Comparison of ENCODE assay signal across 8 cellular contexts in genomic region chr18:54223568-54224241, GRCh38. TPM values are rescaled to one million over a fixed set of nuclear protein-coding genes. Genes with fewer than 3 reads are reported as not detected.
DNase-seq lines count a peak whose midpoint lies in the region; ATAC-seq and TF ChIP-seq lines count a peak whose summit lies in the region.

No MANE protein-coding gene starts in this region.

- peaks cover 29 to 50% of the 10 kb centered on the region in 2 donors for H3K4me1 Mint-ChIP-seq in effector memory CD8-positive, alpha-beta T cell (ENCODE audit: low read depth in 2 of 2)

- peak overlapping the region; percentile 11 for H4K91ac ChIP-seq in mesenchymal stem cell (ENCODE audit: low read length)

- H3K36me3 Mint-ChIP-seq in effector memory CD8-positive, alpha-beta T cell (ENCODE audit: insufficient read depth) = peaks cover 21% of the 10 kb centered on the region

- peak overlapping the region; percentile 61 for H2AFZ ChIP-seq in mesenchymal stem cell (ENCODE audit: low read depth, low read length)

- no peaks in the 10 kb centered on the region for H3K9me3 Mint-ChIP-seq in effector memory CD8-positive, alpha-beta T cell

- H2BK120ac ChIP-seq in mesenchymal stem cell (ENCODE audit: low read depth, low read length) = peak overlapping the region; percentile 92

- H3K27ac Mint-ChIP-seq in effector memory CD8-positive, alpha-beta T cell = peak overlapping the region; percentile 91 to 96

- peak overlapping the region; percentile 86 to 87 for H3K4ac ChIP-seq in mesenchymal stem cell (ENCODE audit: low read depth in 1 of 2, low read length in 2 of 2)

- TF ChIP-seq CTCF in AG09319 (IDR thresholded peaks at IDR 0.05; ENCODE audit: low read depth, low read length) = no peak

- H3K9me3 ChIP-seq in mesenchymal stem cell (ENCODE audit: control insufficient read depth, low read length) = no peaks in the 10 kb centered on the region

- no peak overlapping the region for H2BK5ac ChIP-seq in mesenchymal stem cell (ENCODE audit: low read depth, low read length, poor library complexity, severe bottlenecking)

- no peaks in the 10 kb centered on the region for H3K27me3 Mint-ChIP-seq in effector memory CD8-positive, alpha-beta T cell

- peak overlapping the region in 1 of 2 experiments; percentile 31 for H2BK12ac ChIP-seq in mesenchymal stem cell (ENCODE audit: low read length in 2 of 2)

- peak overlapping the region; percentile 89 for H3K9ac ChIP-seq in mesenchymal stem cell (ENCODE audit: low read length)

- H3K4me3 Mint-ChIP-seq in effector memory CD8-positive, alpha-beta T cell = peak overlapping the region; percentile 91 to 93

- peak overlapping the region; percentile 78 for H3K4me2 ChIP-seq in mesenchymal stem cell (ENCODE audit: low read length, poor library complexity, severe bottlenecking)

- H3K27ac ChIP-seq in mesenchymal stem cell (ENCODE audit: low read length, poor library complexity, severe bottlenecking) = peak overlapping the region; percentile 63

- WGBS in mesenchymal stem cell = 1% methylated on average over 19 of the region's 39 CpGs

- peak; percentile 7 for ATAC-seq in GM19025 (IDR thresholded peaks at IDR 0.05; ENCODE audit: low read depth, unreplicated experiment)
- peak; percentile 6 for ATAC-seq in HG03280 (IDR thresholded peaks at IDR 0.05; ENCODE audit: unreplicated experiment)
- ATAC-seq in effector memory CD8-positive, alpha-beta T cell (replicated peaks) = peak; percentile 32

- peak; percentile 79 for DNase-seq in AG09319 (ENCODE audit: extremely low read depth, low read depth)
- peak; percentile 10 for DNase-seq in NCI-H510A (lab: John Stamatoyannopoulos, UW)
- peak; percentile 62 to 73 for DNase-seq in activated CD4-positive, alpha-beta T cell treated with anti-CD3 and anti-CD28 coated beads, Interleukin-2, amount 50 U/mL, for 48 hours
- DNase-seq in effector memory CD8-positive, alpha-beta T cell = peak; percentile 32 to 46 (median 44)
- peak; percentile 85 for DNase-seq in mesenchymal stem cell
- peak; percentile 22 to 33 for DNase-seq in stimulated activated CD8-positive, alpha-beta memory T cell treated with anti-CD3 and anti-CD28 coated beads, Interleukin-7, amount 100 ng/mL, for 4 hours (ENCODE audit: low read depth in 2 of 2)

- peaks cover 0 to 5% of the 10 kb centered on the region in 2 experiments for H3K36me3 ChIP-seq in mesenchymal stem cell (ENCODE audit: control insufficient read depth in 1 of 2, insufficient read depth in 2 of 2, low read depth in 1 of 2, low read length in 2 of 2)

- no peaks in the 10 kb centered on the region for H3K4me1 ChIP-seq in mesenchymal stem cell (ENCODE audit: control insufficient read depth, insufficient read depth, low read depth, low read length)

- H3K14ac ChIP-seq in mesenchymal stem cell (ENCODE audit: low read length in 2 of 2) = peak overlapping the region in 1 of 2 experiments; percentile 86

- H3K79me1 ChIP-seq in mesenchymal stem cell (replicated peaks; ENCODE audit: low read length, poor library complexity, severe bottlenecking) = no peaks in the 10 kb centered on the region

- H2AK5ac ChIP-seq in mesenchymal stem cell (ENCODE audit: low read length, severe bottlenecking) = no peak overlapping the region

- H3K23ac ChIP-seq in mesenchymal stem cell (ENCODE audit: low read length in 2 of 2) = peak overlapping the region in 1 of 2 experiments; percentile 40

- peak overlapping the region; percentile 26 for H2BK15ac ChIP-seq in mesenchymal stem cell (ENCODE audit: low read depth, poor library complexity, severe bottlenecking)

- H3K4me3 ChIP-seq in mesenchymal stem cell (ENCODE audit: insufficient read depth in 1 of 2, low read depth in 1 of 2, low read length in 2 of 2) = peak overlapping the region; percentile 78 to 96

- no peaks in the 10 kb centered on the region for H3K27me3 ChIP-seq in mesenchymal stem cell (ENCODE audit: control insufficient read depth in 1 of 2, insufficient read depth in 1 of 2, low read length in 2 of 2)

- H3K18ac ChIP-seq in mesenchymal stem cell (ENCODE audit: low read depth in 1 of 2, low read length in 2 of 2) = peak overlapping the region; percentile 43 to 90

- H4K8ac ChIP-seq in mesenchymal stem cell (ENCODE audit: low read length) = no peak overlapping the region

RNA-seq across cellular contexts. Expression of gene MBD2, which starts 0.8 kb away (rescaled TPM):
- polyA plus RNA-seq in mesenchymal stem cell (2013, experiment 1 of 2) = 25.6 TPM
- 26.0 TPM for polyA plus RNA-seq in mesenchymal stem cell (2013, experiment 2 of 2)

RNA-seq across cellular contexts. Expression of gene POLI, which starts 45.6 kb away (rescaled TPM):
- polyA plus RNA-seq in mesenchymal stem cell (2013, experiment 1 of 2) = 14.3 TPM
- polyA plus RNA-seq in mesenchymal stem cell (2013, experiment 2 of 2) = 13.8 TPM

Comparison
In these comparisons a context has a peak if more than half of its experiments do, and no peak if none do; other contexts are left out.
1. Peak in every context shown above with its lines: DNase-seq, ATAC-seq, H3K4me3 ChIP-seq and H3K27ac ChIP-seq.
2. DNase-seq: peak in every context shown above with its lines; median percentile 85 in mesenchymal stem cell; 79 in AG09319; 68 in activated CD4-positive, alpha-beta T cell treated with anti-CD3 and anti-CD28 coated beads, Interleukin-2, amount 50 U/mL, for 48 hours; 44 in effector memory CD8-positive, alpha-beta T cell; 28 in stimulated activated CD8-positive, alpha-beta memory T cell treated with anti-CD3 and anti-CD28 coated beads, Interleukin-7, amount 100 ng/mL, for 4 hours; 10 in NCI-H510A.